In genomic region chr2:191555092-191555742, GRCh38 we compare ENCODE assay signal across 8 cellular contexts.
A peak's percentile ranks its signal among the peaks of the same experiment; 100 is the strongest.
DNase-seq lines count a peak whose midpoint lies in the region; ATAC-seq and TF ChIP-seq lines count a peak whose summit lies in the region.

No MANE protein-coding gene starts in this region.

- no peaks in the 10 kb centered on the region for H3K27me3 Mint-ChIP-seq in endothelial cell (ENCODE audit: unreplicated experiment)

- DNase-seq in DMS 273 (lab: John Stamatoyannopoulos, UW; ENCODE audit: unreplicated experiment) (peak; percentile 91), HL-60 (ENCODE audit: low read depth in 1 of 2, low spot score in 1 of 2) (peak; percentile 50 to 79), endothelial cell (ENCODE audit: low spot score) (peak; percentile 86), midbrain (lab: John Stamatoyannopoulos, UW) (peak; percentile 87)
- peak; percentile 59 for DNase-seq in NK-92 treated with Interleukin-12 subunit alpha and Interleukin-12 subunit beta, amount 100 ng/mL, for 24 hours (lab: John Stamatoyannopoulos, UW)
- DNase-seq in activated CD8-positive, alpha-beta memory T cell treated with anti-CD3 and anti-CD28 coated beads for 1 hour (ENCODE audit: extremely low read depth in 1 of 2, low read depth in 1 of 2), result peak; percentile 50 to 70
- DNase-seq in stimulated activated CD8-positive, alpha-beta memory T cell treated with anti-CD3 and anti-CD28 coated beads, Interleukin-4, amount 100 ng/mL, for 1 hour (ENCODE audit: low read depth in 2 of 2, low spot score in 1 of 2), result peak; percentile 41 to 67

- peak; percentile 95 for ATAC-seq in GM21381 (IDR thresholded peaks at IDR 0.05; ENCODE audit: unreplicated experiment)

- no peaks in the 10 kb centered on the region for H3K36me3 Mint-ChIP-seq in endothelial cell (ENCODE audit: low read depth, unreplicated experiment)

- H3K4me1 Mint-ChIP-seq in endothelial cell (ENCODE audit: unreplicated experiment), result peaks cover 9% of the 10 kb centered on the region

- H3K27ac Mint-ChIP-seq in endothelial cell (ENCODE audit: unreplicated experiment), result no peak overlapping the region

- peaks cover 6% of the 10 kb centered on the region for H3K27me3 ChIP-seq in HL-60 (ENCODE audit: insufficient read depth, poor library complexity, severe bottlenecking)

- no peaks in the 10 kb centered on the region for H3K9me3 Mint-ChIP-seq in endothelial cell (ENCODE audit: unreplicated experiment)

- no peak overlapping the region for H3K4me3 ChIP-seq in HL-60 (replicated peaks; ENCODE audit: insufficient read depth, low read length)

- TF ChIP-seq CTCF in HL-60 (IDR thresholded peaks at IDR 0.05; ENCODE audit: insufficient read depth, low read length) (peak; percentile 42), endothelial cell (IDR thresholded peaks at IDR 0.05; ENCODE audit: unreplicated experiment) (peak; percentile 77)

- no peak overlapping the region for H3K4me3 Mint-ChIP-seq in endothelial cell (ENCODE audit: unreplicated experiment)

- no peak overlapping the region for H3K27ac ChIP-seq in HL-60 (replicated peaks)
